Comparison of ENCODE assay signal across 1 cellular context in the genomic region with DNA sequence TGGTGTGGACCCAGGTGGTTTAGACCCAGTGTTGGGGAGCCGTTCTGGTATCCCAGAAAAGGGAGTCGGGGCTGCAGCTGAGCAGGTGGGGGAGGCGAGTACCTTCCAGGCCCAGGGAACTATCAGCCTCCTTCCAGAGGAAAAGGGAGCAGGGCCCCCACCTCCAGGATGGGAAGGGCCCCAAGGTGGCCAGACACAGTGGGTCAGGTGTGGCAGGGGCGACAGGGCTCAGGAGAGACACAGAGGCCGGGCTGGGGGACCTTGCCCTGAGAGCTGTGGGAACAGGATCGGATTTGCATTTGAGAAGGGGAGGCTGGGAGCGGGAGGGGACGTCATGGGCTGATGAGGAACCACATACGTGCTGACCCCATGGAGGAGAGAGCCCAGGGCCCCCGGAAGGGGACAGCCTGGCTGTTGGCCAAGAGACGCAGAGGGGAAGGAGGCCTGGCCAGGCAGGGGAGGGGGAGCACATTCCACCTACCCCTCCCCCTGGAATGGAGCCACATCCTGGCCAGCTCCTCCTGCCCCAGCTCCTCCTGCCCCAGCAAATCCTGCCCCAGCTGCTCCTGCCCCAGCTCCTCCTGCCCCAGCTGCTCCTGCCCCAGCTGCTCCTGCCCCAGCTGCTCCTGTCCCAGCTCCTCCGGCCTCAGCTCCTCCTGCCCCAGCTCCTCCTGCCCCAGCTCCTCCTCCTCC.
A peak's percentile ranks its signal among the peaks of the same experiment; 100 is the strongest.
TF ChIP-seq lines count a peak whose summit lies in the region.

No MANE protein-coding gene starts in this region.

TF ChIP-seq in HepG2, 621 proteins besides CTCF, POLR2A, EP300 and RAD21 (continued from another document and continues in another):
- TF ChIP-seq, protein P1, sequence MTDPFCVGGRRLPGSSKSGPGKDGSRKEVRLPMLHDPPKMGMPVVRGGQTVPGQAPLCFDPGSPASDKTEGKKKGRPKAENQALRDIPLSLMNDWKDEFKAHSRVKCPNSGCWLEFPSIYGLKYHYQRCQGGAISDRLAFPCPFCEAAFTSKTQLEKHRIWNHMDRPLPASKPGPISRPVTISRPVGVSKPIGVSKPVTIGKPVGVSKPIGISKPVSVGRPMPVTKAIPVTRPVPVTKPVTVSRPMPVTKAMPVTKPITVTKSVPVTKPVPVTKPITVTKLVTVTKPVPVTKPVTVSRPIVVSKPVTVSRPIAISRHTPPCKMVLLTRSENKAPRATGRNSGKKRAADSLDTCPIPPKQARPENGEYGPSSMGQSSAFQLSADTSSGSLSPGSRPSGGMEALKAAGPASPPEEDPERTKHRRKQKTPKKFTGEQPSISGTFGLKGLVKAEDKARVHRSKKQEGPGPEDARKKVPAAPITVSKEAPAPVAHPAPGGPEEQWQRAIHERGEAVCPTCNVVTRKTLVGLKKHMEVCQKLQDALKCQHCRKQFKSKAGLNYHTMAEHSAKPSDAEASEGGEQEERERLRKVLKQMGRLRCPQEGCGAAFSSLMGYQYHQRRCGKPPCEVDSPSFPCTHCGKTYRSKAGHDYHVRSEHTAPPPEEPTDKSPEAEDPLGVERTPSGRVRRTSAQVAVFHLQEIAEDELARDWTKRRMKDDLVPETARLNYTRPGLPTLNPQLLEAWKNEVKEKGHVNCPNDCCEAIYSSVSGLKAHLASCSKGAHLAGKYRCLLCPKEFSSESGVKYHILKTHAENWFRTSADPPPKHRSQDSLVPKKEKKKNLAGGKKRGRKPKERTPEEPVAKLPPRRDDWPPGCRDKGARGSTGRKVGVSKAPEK (CRISPR knock-in tag; IDR thresholded peaks at IDR 0.05; ENCODE audit: borderline replicate concordance): no peak
- TF ChIP-seq NRL (CRISPR knock-in tag; IDR thresholded peaks at IDR 0.05; ENCODE audit: borderline replicate concordance): no peak; the same call in 1 of the 2 replicates
- peak; percentile 84; the same call in 1 of the 2 replicates for TF ChIP-seq NFIB (CRISPR knock-in tag; IDR thresholded peaks at IDR 0.05; ENCODE audit: borderline replicate concordance)
- peak; percentile 82 for TF ChIP-seq MEF2D (CRISPR knock-in tag; IDR thresholded peaks at IDR 0.05)
- TF ChIP-seq AKAP8 (CRISPR knock-in tag; IDR thresholded peaks at IDR 0.05): peak; percentile 82
- TF ChIP-seq CBFB (CRISPR knock-in tag; IDR thresholded peaks at IDR 0.05): peak; percentile 66; the same call in 1 of the 2 replicates
- TF ChIP-seq, protein P2, sequence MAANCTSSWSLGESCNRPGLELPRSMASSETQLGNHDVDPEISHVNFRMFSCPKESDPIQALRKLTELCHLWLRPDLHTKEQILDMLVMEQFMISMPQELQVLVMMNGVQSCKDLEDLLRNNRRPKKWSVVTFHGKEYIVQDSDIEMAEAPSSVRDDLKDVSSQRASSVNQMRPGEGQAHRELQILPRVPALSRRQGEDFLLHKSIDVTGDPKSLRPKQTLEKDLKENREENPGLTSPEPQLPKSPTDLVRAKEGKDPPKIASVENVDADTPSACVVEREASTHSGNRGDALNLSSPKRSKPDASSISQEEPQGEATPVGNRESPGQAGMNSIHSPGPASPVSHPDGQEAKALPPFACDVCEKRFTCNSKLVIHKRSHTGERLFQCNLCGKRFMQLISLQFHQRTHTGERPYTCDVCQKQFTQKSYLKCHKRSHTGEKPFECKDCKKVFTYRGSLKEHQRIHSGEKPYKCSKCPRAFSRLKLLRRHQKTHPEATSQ (CRISPR knock-in tag; IDR thresholded peaks at IDR 0.05; ENCODE audit: borderline replicate concordance): no peak
- TF ChIP-seq ZNF331 (CRISPR knock-in tag; IDR thresholded peaks at IDR 0.05): peak; percentile 87
- TF ChIP-seq ASH2L (IDR thresholded peaks at IDR 0.05; ENCODE audit: insufficient read length, low read depth, low read length): no peak
- TF ChIP-seq SIX4 (CRISPR knock-in tag; IDR thresholded peaks at IDR 0.05): peak; percentile 29; the same call in 1 of the 2 replicates
- TF ChIP-seq PHF21A (CRISPR knock-in tag; IDR thresholded peaks at IDR 0.05): peak; percentile 90
- TF ChIP-seq EZH2 (conservative IDR thresholded peaks at IDR 0.05; ENCODE audit: low read depth, low read length): no peak
- peak; percentile 83 for TF ChIP-seq IRF2 (CRISPR knock-in tag; IDR thresholded peaks at IDR 0.05)
- TF ChIP-seq, protein P3, sequence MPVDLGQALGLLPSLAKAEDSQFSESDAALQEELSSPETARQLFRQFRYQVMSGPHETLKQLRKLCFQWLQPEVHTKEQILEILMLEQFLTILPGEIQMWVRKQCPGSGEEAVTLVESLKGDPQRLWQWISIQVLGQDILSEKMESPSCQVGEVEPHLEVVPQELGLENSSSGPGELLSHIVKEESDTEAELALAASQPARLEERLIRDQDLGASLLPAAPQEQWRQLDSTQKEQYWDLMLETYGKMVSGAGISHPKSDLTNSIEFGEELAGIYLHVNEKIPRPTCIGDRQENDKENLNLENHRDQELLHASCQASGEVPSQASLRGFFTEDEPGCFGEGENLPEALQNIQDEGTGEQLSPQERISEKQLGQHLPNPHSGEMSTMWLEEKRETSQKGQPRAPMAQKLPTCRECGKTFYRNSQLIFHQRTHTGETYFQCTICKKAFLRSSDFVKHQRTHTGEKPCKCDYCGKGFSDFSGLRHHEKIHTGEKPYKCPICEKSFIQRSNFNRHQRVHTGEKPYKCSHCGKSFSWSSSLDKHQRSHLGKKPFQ (CRISPR knock-in tag; IDR thresholded peaks at IDR 0.05; ENCODE audit: insufficient replicate concordance): peak; percentile 48
- TF ChIP-seq, protein P4, sequence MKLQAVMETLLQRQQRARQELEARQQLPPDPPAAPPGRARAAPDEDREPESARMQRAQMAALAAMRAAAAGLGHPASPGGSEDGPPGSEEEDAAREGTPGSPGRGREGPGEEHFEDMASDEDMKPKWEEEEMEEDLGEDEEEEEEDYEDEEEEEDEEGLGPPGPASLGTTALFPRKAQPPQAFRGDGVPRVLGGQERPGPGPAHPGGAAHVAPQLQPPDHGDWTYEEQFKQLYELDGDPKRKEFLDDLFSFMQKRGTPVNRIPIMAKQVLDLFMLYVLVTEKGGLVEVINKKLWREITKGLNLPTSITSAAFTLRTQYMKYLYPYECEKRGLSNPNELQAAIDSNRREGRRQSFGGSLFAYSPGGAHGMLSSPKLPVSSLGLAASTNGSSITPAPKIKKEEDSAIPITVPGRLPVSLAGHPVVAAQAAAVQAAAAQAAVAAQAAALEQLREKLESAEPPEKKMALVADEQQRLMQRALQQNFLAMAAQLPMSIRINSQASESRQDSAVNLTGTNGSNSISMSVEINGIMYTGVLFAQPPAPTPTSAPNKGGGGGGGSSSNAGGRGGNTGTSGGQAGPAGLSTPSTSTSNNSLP (IDR thresholded peaks at IDR 0.05; ENCODE audit: low read depth, low read length): no peak
- no peak for TF ChIP-seq ZNF496 (CRISPR knock-in tag; IDR thresholded peaks at IDR 0.05; ENCODE audit: insufficient replicate concordance)
- TF ChIP-seq KLF13 (CRISPR knock-in tag; IDR thresholded peaks at IDR 0.05): no peak
- TF ChIP-seq, protein P5, sequence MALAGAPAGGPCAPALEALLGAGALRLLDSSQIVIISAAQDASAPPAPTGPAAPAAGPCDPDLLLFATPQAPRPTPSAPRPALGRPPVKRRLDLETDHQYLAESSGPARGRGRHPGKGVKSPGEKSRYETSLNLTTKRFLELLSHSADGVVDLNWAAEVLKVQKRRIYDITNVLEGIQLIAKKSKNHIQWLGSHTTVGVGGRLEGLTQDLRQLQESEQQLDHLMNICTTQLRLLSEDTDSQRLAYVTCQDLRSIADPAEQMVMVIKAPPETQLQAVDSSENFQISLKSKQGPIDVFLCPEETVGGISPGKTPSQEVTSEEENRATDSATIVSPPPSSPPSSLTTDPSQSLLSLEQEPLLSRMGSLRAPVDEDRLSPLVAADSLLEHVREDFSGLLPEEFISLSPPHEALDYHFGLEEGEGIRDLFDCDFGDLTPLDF (CRISPR knock-in tag; IDR thresholded peaks at IDR 0.05): no peak
- TF ChIP-seq ZNF180 (CRISPR knock-in tag; IDR thresholded peaks at IDR 0.05; ENCODE audit: borderline replicate concordance, low read depth): no peak
- peak; percentile 30; the same call in 1 of the 2 replicates for TF ChIP-seq ZNF12 (CRISPR knock-in tag; IDR thresholded peaks at IDR 0.05)
- 0 out of 2 replicates have a peak, but pooled peaks have one; percentile 36 for TF ChIP-seq ZNF33A (CRISPR knock-in tag; IDR thresholded peaks at IDR 0.05; ENCODE audit: borderline replicate concordance)
- TF ChIP-seq, protein P6, sequence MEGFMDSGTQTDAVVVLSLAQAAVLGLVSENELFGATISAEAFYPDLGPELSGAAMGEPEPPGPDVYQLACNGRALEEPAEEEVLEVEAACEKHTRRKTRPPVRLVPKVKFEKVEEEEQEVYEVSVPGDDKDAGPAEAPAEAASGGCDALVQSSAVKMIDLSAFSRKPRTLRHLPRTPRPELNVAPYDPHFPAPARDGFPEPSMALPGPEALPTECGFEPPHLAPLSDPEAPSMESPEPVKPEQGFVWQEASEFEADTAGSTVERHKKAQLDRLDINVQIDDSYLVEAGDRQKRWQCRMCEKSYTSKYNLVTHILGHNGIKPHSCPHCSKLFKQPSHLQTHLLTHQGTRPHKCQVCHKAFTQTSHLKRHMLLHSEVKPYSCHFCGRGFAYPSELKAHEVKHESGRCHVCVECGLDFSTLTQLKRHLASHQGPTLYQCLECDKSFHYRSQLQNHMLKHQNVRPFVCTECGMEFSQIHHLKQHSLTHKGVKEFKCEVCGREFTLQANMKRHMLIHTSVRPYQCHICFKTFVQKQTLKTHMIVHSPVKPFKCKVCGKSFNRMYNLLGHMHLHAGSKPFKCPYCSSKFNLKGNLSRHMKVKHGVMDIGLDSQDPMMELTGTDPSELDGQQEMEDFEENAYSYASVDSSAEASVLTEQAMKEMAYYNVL (CRISPR knock-in tag; IDR thresholded peaks at IDR 0.05; ENCODE audit: borderline replicate concordance): no peak
- TF ChIP-seq ZMYM3 (CRISPR knock-in tag; IDR thresholded peaks at IDR 0.05): peak; percentile 66; the same call in 1 of the 2 replicates
- no peak for TF ChIP-seq EHMT2 (IDR thresholded peaks at IDR 0.05; ENCODE audit: borderline replicate concordance, low read depth, low read length)
- no peak for TF ChIP-seq RORA (CRISPR knock-in tag; IDR thresholded peaks at IDR 0.05)
- TF ChIP-seq HOXA3 (CRISPR knock-in tag; IDR thresholded peaks at IDR 0.05): peak; percentile 92
- TF ChIP-seq RFXAP (CRISPR knock-in tag; IDR thresholded peaks at IDR 0.05; ENCODE audit: borderline replicate concordance): peak; percentile 71; the same call in 1 of the 2 replicates
- no peak for TF ChIP-seq ZNF674 (CRISPR knock-in tag; IDR thresholded peaks at IDR 0.05; ENCODE audit: low read depth)
- peak; percentile 48; the same call in 1 of the 2 replicates for TF ChIP-seq ZNF558 (CRISPR knock-in tag; IDR thresholded peaks at IDR 0.05; ENCODE audit: borderline replicate concordance)
- TF ChIP-seq ZNF678 (CRISPR knock-in tag; IDR thresholded peaks at IDR 0.05): no peak
- TF ChIP-seq, protein P7, sequence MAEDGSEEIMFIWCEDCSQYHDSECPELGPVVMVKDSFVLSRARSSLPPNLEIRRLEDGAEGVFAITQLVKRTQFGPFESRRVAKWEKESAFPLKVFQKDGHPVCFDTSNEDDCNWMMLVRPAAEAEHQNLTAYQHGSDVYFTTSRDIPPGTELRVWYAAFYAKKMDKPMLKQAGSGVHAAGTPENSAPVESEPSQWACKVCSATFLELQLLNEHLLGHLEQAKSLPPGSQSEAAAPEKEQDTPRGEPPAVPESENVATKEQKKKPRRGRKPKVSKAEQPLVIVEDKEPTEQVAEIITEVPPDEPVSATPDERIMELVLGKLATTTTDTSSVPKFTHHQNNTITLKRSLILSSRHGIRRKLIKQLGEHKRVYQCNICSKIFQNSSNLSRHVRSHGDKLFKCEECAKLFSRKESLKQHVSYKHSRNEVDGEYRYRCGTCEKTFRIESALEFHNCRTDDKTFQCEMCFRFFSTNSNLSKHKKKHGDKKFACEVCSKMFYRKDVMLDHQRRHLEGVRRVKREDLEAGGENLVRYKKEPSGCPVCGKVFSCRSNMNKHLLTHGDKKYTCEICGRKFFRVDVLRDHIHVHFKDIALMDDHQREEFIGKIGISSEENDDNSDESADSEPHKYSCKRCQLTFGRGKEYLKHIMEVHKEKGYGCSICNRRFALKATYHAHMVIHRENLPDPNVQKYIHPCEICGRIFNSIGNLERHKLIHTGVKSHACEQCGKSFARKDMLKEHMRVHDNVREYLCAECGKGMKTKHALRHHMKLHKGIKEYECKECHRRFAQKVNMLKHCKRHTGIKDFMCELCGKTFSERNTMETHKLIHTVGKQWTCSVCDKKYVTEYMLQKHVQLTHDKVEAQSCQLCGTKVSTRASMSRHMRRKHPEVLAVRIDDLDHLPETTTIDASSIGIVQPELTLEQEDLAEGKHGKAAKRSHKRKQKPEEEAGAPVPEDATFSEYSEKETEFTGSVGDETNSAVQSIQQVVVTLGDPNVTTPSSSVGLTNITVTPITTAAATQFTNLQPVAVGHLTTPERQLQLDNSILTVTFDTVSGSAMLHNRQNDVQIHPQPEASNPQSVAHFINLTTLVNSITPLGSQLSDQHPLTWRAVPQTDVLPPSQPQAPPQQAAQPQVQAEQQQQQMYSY (CRISPR knock-in tag; IDR thresholded peaks at IDR 0.05): no peak
- no peak; the same call in 1 of the 2 replicates for TF ChIP-seq ZFP37 (CRISPR knock-in tag; IDR thresholded peaks at IDR 0.05; ENCODE audit: borderline replicate concordance)
- TF ChIP-seq KLF9 (CRISPR knock-in tag; IDR thresholded peaks at IDR 0.05; ENCODE audit: low read depth): no peak
- TF ChIP-seq MLLT10 (CRISPR knock-in tag; IDR thresholded peaks at IDR 0.05): no peak
- no peak for TF ChIP-seq POGZ (CRISPR knock-in tag; IDR thresholded peaks at IDR 0.05)
- TF ChIP-seq NONO (IDR thresholded peaks at IDR 0.05): no peak
- TF ChIP-seq NONO (CRISPR knock-in tag; conservative IDR thresholded peaks at IDR 0.05): peak; percentile 86
- TF ChIP-seq, protein P8, sequence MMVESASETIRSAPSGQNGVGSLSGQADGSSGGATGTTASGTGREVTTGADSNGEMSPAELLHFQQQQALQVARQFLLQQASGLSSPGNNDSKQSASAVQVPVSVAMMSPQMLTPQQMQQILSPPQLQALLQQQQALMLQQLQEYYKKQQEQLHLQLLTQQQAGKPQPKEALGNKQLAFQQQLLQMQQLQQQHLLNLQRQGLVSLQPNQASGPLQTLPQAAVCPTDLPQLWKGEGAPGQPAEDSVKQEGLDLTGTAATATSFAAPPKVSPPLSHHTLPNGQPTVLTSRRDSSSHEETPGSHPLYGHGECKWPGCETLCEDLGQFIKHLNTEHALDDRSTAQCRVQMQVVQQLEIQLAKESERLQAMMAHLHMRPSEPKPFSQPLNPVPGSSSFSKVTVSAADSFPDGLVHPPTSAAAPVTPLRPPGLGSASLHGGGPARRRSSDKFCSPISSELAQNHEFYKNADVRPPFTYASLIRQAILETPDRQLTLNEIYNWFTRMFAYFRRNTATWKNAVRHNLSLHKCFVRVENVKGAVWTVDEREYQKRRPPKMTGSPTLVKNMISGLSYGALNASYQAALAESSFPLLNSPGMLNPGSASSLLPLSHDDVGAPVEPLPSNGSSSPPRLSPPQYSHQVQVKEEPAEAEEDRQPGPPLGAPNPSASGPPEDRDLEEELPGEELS (CRISPR knock-in tag; IDR thresholded peaks at IDR 0.05): peak; percentile 70
- TF ChIP-seq, protein P9, sequence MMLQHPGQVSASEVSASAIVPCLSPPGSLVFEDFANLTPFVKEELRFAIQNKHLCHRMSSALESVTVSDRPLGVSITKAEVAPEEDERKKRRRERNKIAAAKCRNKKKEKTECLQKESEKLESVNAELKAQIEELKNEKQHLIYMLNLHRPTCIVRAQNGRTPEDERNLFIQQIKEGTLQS (CRISPR knock-in tag; IDR thresholded peaks at IDR 0.05): peak; percentile 45; the same call in 1 of the 2 replicates
- peak; percentile 95; the same call in 1 of the 2 replicates for TF ChIP-seq PCBP1 (IDR thresholded peaks at IDR 0.05; ENCODE audit: borderline replicate concordance, low read depth, low read length)
- no peak for TF ChIP-seq ATAD3A (CRISPR knock-in tag; IDR thresholded peaks at IDR 0.05)
- no peak for TF ChIP-seq ZNF550 (CRISPR knock-in tag; IDR thresholded peaks at IDR 0.05; ENCODE audit: borderline replicate concordance)
